Comparison of ENCODE assay signal across 8 cellular contexts in the genomic region with DNA sequence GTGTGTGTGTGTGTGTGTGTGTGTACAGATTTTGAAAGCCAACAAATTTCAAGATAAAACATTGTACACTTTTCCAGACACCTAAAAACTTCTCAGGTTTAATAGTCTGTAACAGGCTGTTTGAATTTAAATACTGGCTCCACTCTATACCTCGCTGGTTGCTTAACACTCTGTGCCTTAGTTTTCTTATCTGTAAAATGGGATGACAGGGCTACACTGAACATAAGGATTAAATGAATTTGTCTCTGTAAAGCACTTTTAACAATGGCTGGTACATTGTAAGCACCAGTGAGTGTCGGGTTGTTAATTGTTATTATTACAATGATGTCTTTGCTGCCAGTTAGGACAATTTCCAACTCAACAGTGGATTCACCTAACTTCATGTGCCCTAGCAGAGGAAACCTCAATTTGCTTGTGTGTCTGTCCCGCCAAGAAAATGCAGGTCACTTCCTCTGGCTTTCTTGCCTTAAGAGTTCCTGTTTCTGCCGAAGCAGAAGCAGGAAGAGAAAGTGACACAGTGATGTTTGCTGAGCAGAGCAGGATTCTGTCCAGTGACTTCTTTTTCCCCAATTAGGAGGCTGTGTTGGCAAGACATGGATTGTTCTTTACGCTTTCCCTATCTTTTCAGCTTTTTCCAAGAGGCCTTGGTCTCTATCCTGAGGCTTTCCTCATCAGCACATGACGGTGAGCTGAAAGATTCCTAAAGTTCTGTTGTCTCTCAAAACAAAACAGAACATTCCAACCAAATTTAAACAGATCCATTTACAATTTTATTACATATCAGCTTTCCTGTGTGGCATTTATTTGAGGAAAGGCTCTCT.
DNase-seq lines count a peak whose midpoint lies in the region; ATAC-seq and TF ChIP-seq lines count a peak whose summit lies in the region.

No MANE protein-coding gene starts in this region.

- POLR2A ChIA-PET in CD4-positive, alpha-beta memory T cell (lab: Charles Lee; ENCODE audit: partially characterized antibody): interaction anchor here (0.7 to 13.9 kb wide), 27 partner anchors 9 to 511 kb away, joined by 3 to 296 read pairs (median 7); partner anchors contain the start of genes ATP2B1, DUSP6 and GALNT4

- CTCF ChIA-PET in CD4-positive, alpha-beta memory T cell (lab: Charles Lee; ENCODE audit: partially characterized antibody): interaction anchor here (0.6 to 3.4 kb wide), 14 partner anchors 11 to 338 kb away, joined by 3 to 27 read pairs (median 5); partner anchors contain the start of gene GALNT4

- H3K4me1 Mint-ChIP-seq in CD4-positive, alpha-beta memory T cell: peaks cover 56 to 80% (median 68%) of the 10 kb centered on the region in 4 donors

- DNase-seq in CD4-positive, alpha-beta memory T cell: peak; percentile 68 to 79 (median 75)
- DNase-seq in heart left ventricle (peak in 4 of 5 donors; percentile 32 to 54 (median 46)), HuH-7.5 (ENCODE audit: low spot score) (no peak), inferior parietal cortex (ENCODE audit: extremely low spot score) (no peak)
- peak; percentile 41 for DNase-seq in stimulated activated CD8-positive, alpha-beta memory T cell treated with anti-CD3 and anti-CD28 coated beads, Interleukin-4, amount 100 ng/mL, for 48 hours

- intact Hi-C loops in CD4-positive, alpha-beta memory T cell (cut with micrococcal nuclease): loop anchor here (1.0 to 5.0 kb wide), 6 partner anchors 18 to 335 kb away; partner anchors contain the start of gene POC1B
- intact Hi-C loops in heart left ventricle (cut with DNase I): no loop called here

- TF ChIP-seq POLR2A in heart left ventricle (IDR thresholded peaks at IDR 0.05): no peak

- peak; percentile 57 for ATAC-seq in GM19351 (IDR thresholded peaks at IDR 0.05; ENCODE audit: unreplicated experiment)
- ATAC-seq in HG03457 (IDR thresholded peaks at IDR 0.05; ENCODE audit: unreplicated experiment): peak; percentile 62
- ATAC-seq in heart left ventricle: peak; percentile 73 to 87 (median 80)

- no peaks in the 10 kb centered on the region for H3K9me3 ChIP-seq in CD4-positive, alpha-beta memory T cell (ENCODE audit: control insufficient read depth in 1 of 2, low read length in 2 of 2)
- H3K9me3 ChIP-seq in heart left ventricle: no peaks in the 10 kb centered on the region

- H3K27me3 ChIP-seq in CD4-positive, alpha-beta memory T cell (ENCODE audit: insufficient read depth, low read length): no peaks in the 10 kb centered on the region
- H3K27me3 ChIP-seq in heart left ventricle: peaks cover 0 to 5% (median 0%) of the 10 kb centered on the region in 9 donors

- peaks cover 62% of the 10 kb centered on the region for H3K4me1 ChIP-seq in CD4-positive, alpha-beta memory T cell (ENCODE audit: insufficient read depth, low read length)
- peaks cover 0 to 45% (median 0%) of the 10 kb centered on the region in 12 donors for H3K4me1 ChIP-seq in heart left ventricle

- WGBS in heart left ventricle, 4 donors: 50 to 57% (median 56%) methylated on average over 6 of the region's 6 CpGs

- peak overlapping the region; percentile 26 to 39 for H3K4me3 ChIP-seq in CD4-positive, alpha-beta memory T cell (ENCODE audit: low read length in 2 of 2)
- H3K4me3 ChIP-seq in heart left ventricle: peak overlapping the region in 2 of 12 donors; percentile 8 to 25

- TF ChIP-seq CTCF in VCaP (conservative IDR thresholded peaks at IDR 0.05): no peak
- TF ChIP-seq CTCF in heart left ventricle (IDR thresholded peaks at IDR 0.05): no peak

- H3K9me3 Mint-ChIP-seq in CD4-positive, alpha-beta memory T cell: peaks cover 0 to 4% (median 2%) of the 10 kb centered on the region in 8 donors

- no peaks in the 10 kb centered on the region for H3K27me3 Mint-ChIP-seq in CD4-positive, alpha-beta memory T cell

- peak overlapping the region; percentile 95 for H3K27ac ChIP-seq in CD4-positive, alpha-beta memory T cell (ENCODE audit: low read depth, low read length)
- H3K27ac ChIP-seq in VCaP: peak overlapping the region; percentile 74
- peak overlapping the region; percentile 15 to 94 (median 57) for H3K27ac ChIP-seq in heart left ventricle

- peaks cover 0 to 8% of the 10 kb centered on the region in 2 donors for H3K36me3 Mint-ChIP-seq in CD4-positive, alpha-beta memory T cell

- H3K27ac Mint-ChIP-seq in CD4-positive, alpha-beta memory T cell: peak overlapping the region; percentile 91 to 99 (median 99)

- H3K36me3 ChIP-seq in CD4-positive, alpha-beta memory T cell (ENCODE audit: insufficient read depth, low read length): no peaks in the 10 kb centered on the region
- H3K36me3 ChIP-seq in heart left ventricle: no peaks in the 10 kb centered on the region

- peak overlapping the region; percentile 69 to 87 (median 82) for H3K4me3 Mint-ChIP-seq in CD4-positive, alpha-beta memory T cell

Comparison
In these comparisons a context has a peak if more than half of its experiments do, and no peak if none do; other contexts are left out.
1. DNase-seq: peak in CD4-positive, alpha-beta memory T cell (5 of 5), heart left ventricle (4 of 5) and stimulated activated CD8-positive, alpha-beta memory T cell treated with anti-CD3 and anti-CD28 coated beads, Interleukin-4, amount 100 ng/mL, for 48 hours (single experiment); none in HuH-7.5 (single experiment) and inferior parietal cortex (single experiment).
2. Peak in every context shown above with its lines, with median percentiles within 50 percentile points of each other: H3K27ac ChIP-seq and ATAC-seq.